Comparison of ENCODE assay signal across 19 cellular contexts in the genomic region with DNA sequence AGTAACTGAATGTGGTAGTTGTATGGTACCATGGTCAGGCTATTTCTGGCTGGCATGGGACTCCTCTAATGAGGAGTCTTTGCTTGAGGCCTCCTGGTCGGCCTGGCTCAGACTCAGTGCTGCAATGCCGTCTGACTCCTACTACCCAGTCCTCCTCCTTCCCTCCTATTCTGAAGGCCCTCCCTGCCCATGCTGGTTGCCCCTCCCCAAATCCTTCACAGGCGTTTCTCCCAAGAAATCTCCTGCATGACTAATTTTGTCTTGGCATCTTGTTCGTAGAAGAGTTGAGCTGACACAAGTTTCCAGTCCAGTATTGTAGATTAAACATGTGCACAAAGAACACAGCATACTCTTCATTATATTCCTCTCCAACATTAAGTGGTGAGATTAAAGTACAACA.
A peak's percentile ranks its signal among the peaks of the same experiment; 100 is the strongest.
DNase-seq lines count a peak whose midpoint lies in the region; ATAC-seq, FAIRE-seq and TF ChIP-seq lines count a peak whose summit lies in the region.
"Had no signal": no experiment of that assay in that cellular context is flagged by ENCODE, and none has a peak within 500 bp of the region (broad histone marks: within the 10 kb centered on the region; RNA-seq: fewer than 3 reads in every experiment).

No MANE protein-coding gene starts in this region.

- WGBS in heart left ventricle, 4 donors = 66 to 77% (median 73%) methylated on average over 4 of the region's 4 CpGs

- no peak overlapping the region for H2AFZ ChIP-seq in astrocyte (ENCODE audit: low read depth, low read length)

- TF ChIP-seq CTCF in heart left ventricle (IDR thresholded peaks at IDR 0.05) (no peak), astrocyte (IDR thresholded peaks at IDR 0.05; ENCODE audit: insufficient read depth, low read depth, low read length) (no peak), fibroblast of mammary gland (conservative IDR thresholded peaks at IDR 0.05; ENCODE audit: control insufficient read depth, insufficient read depth, low read depth, low read length) (no peak), uterus (IDR thresholded peaks at IDR 0.05) (no peak)

- H3K4me3 Mint-ChIP-seq in astrocyte (ENCODE audit: unreplicated experiment) = no peak overlapping the region
- H3K4me3 Mint-ChIP-seq: nephron had no signal

- no peak overlapping the region for H3K27ac Mint-ChIP-seq in astrocyte (ENCODE audit: unreplicated experiment)
- H3K27ac Mint-ChIP-seq: activated T-helper 2 cell treated with anti-CD3 and anti-CD28 coated beads, Interferon-gamma antibody, Interleukin-2, Interleukin-4, amounts not matched to agents 10 μg/mL and 5 μg/mL and 100 μg/mL, durations not matched to agents 14 hours and 24 hours and 36 hours; nephron; progenitor cell of endocrine pancreas had no signal

- H3K4me1 Mint-ChIP-seq in astrocyte (ENCODE audit: low read depth, unreplicated experiment) = peaks cover 13% of the 10 kb centered on the region
- H3K4me1 Mint-ChIP-seq: nephron had no signal

- DNase-seq in heart left ventricle = no peak
- no peak for DNase-seq in Right ventricle myocardium superior
- peak; percentile 51 for DNase-seq in astrocyte (ENCODE audit: low read depth)
- peak; percentile 45 for DNase-seq in fibroblast of mammary gland (ENCODE audit: low read depth)
- peak; percentile 30 to 49 for DNase-seq in uterus
- DNase-seq in NCI-H510A (lab: John Stamatoyannopoulos, UW) = no peak
- DNase-seq in OCI-M2 (lab: John Stamatoyannopoulos, UW; ENCODE audit: unreplicated experiment) = no peak
- DNase-seq: activated CD4-positive, alpha-beta T cell treated with anti-CD3 and anti-CD28 coated beads for 48 hours; cerebellar nuclear complex; foreskin melanocyte; NCI-H187; NCI-H446 treated with DMSO at 0.1 percent for 48 hours; small intestine; stimulated activated CD4-positive, alpha-beta T cell treated with anti-CD3 and anti-CD28 coated beads, Interleukin-4, amount 100 ng/mL, for 24 hours had no signal

- H3K36me3 ChIP-seq in heart left ventricle (no peaks in the 10 kb centered on the region), astrocyte (ENCODE audit: insufficient read depth, low read length) (no peaks in the 10 kb centered on the region), uterus (no peaks in the 10 kb centered on the region)

- no peaks in the 10 kb centered on the region for H3K36me3 Mint-ChIP-seq in astrocyte (ENCODE audit: low read depth, unreplicated experiment)

- no peak for FAIRE-seq in astrocyte (lab: Jason Lieb, UNC)
- FAIRE-seq: small intestine had no signal

- H3K27me3 Mint-ChIP-seq in astrocyte (ENCODE audit: low read depth, unreplicated experiment) = no peaks in the 10 kb centered on the region

- no peak for TF ChIP-seq POLR2A in heart left ventricle (IDR thresholded peaks at IDR 0.05)
- TF ChIP-seq POLR2A in uterus (IDR thresholded peaks at IDR 0.05) = no peak

- no peak overlapping the region for H3K4me2 ChIP-seq in astrocyte (ENCODE audit: low read length)

- H3K79me2 ChIP-seq in astrocyte (ENCODE audit: insufficient read depth, low read length) = no peaks in the 10 kb centered on the region

- intact Hi-C loops in heart left ventricle (cut with DNase I) (no loop called here), Right ventricle myocardium superior (cut with DNase I) (no loop called here), uterus (cut with DNase I; ENCODE audit: low total_unique reads) (no loop called here)

- ATAC-seq in heart left ventricle (peak in 3 of 4 donors; percentile 37 to 58 (median 39)), Right ventricle myocardium superior (ENCODE audit: poor library complexity) (no peak), HG03196 (IDR thresholded peaks at IDR 0.05; ENCODE audit: unreplicated experiment) (no peak)

- H3K9me3 Mint-ChIP-seq in astrocyte (ENCODE audit: unreplicated experiment) = peaks cover 7% of the 10 kb centered on the region

- H3K9me3 ChIP-seq in heart left ventricle (peaks cover 0 to 12% (median 0%) of the 10 kb centered on the region in 12 donors), astrocyte (ENCODE audit: insufficient read depth, low read depth, low read length) (no peaks in the 10 kb centered on the region), uterus (no peaks in the 10 kb centered on the region)

- no peak overlapping the region for H3K9ac ChIP-seq in astrocyte (ENCODE audit: low read length)

- no peaks in the 10 kb centered on the region for H3K27me3 ChIP-seq in heart left ventricle
- H3K27me3 ChIP-seq in astrocyte (ENCODE audit: insufficient read depth, low read length) = no peaks in the 10 kb centered on the region
- no peaks in the 10 kb centered on the region for H3K27me3 ChIP-seq in uterus

- no peaks in the 10 kb centered on the region for H4K20me1 ChIP-seq in astrocyte (ENCODE audit: insufficient read depth, low read length)

- no peak overlapping the region for H3K4me3 ChIP-seq in heart left ventricle
- no peak overlapping the region for H3K4me3 ChIP-seq in astrocyte (ENCODE audit: insufficient read depth, low read depth, low read length)
- H3K4me3 ChIP-seq in fibroblast of mammary gland (ENCODE audit: control insufficient read depth, low read depth, low read length) = no peak overlapping the region
- H3K4me3 ChIP-seq in uterus = no peak overlapping the region

- no peaks in the 10 kb centered on the region for H3K4me1 ChIP-seq in heart left ventricle
- H3K4me1 ChIP-seq in astrocyte (ENCODE audit: insufficient read depth, low read length) = peaks cover 8% of the 10 kb centered on the region
- H3K4me1 ChIP-seq in uterus = peaks cover 0 to 9% of the 10 kb centered on the region in 2 donors

- H3K27ac ChIP-seq in heart left ventricle (peak overlapping the region in 1 of 12 donors; percentile 34), astrocyte (ENCODE audit: low read depth, low read length) (no peak overlapping the region), uterus (peak overlapping the region in 1 of 2 donors; percentile 72)
- H3K27ac ChIP-seq: C4-2B had no signal

Comparison
In these comparisons a context has a peak if more than half of its experiments do, and no peak if none do; other contexts are left out.
1. ATAC-seq: peak in heart left ventricle (3 of 4); none in Right ventricle myocardium superior (single experiment) and HG03196 (single experiment).
2. DNase-seq: peak in astrocyte (single experiment), fibroblast of mammary gland (single experiment) and uterus (2 of 2); none in heart left ventricle (0 of 5), Right ventricle myocardium superior (single experiment), NCI-H510A (single experiment) and OCI-M2 (single experiment).